Comparison of ENCODE assay signal across 8 cellular contexts in the genomic region with DNA sequence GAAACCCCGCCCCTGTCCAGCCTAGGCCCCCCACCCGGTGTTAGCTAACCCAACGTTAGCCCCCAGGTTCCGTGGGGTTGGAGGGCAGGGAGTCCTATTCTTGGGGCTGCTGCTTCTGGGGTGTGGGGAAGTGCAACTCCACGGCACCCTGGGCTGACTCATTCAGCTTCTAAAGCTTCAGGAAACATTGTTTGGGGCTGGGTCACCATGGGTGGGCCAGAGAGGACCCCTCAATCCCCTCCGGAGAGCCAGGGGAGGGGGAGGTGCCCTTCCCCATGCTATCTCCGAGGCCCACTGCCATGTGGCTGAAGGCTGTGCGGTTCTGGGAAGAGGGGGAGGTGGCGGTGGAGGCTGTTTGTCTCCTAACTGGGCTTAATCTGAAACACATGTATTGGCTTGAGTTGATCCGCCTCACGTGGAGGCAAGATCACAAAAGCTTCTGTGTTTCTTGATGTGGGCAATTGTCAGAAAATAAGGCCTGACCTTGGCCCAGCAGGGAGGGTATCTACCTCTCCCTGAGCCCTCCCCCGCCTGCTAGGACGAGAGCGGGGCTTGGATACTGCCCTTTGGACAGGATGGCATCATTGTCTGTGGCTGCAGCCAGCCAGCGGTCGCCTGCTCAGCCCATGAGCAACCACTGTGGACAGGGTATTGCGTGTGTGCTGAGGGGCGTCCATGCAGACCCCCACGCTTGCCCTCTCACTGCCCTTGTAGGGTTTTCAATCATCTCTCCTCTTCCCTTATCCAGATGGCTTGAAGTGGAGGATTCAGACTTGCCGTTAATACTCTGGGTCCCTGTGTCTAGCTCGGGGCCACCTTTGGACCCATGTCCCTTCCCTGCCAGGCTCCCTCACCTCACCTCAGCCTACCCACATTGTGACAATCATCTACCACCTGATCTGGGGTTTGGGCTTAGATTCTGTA. TPM values are rescaled to one million over a fixed set of nuclear protein-coding genes. Genes with fewer than 3 reads are reported as not detected.
DNase-seq lines count a peak whose midpoint lies in the region; ATAC-seq, FAIRE-seq and TF ChIP-seq lines count a peak whose summit lies in the region.

No MANE protein-coding gene starts in this region.

- H3K27ac ChIP-seq in HepG2 (ENCODE audit: extremely low read length, insufficient read depth, low read length) (peak overlapping the region; percentile 99), thyroid gland (peak overlapping the region; percentile 59 to 76 (median 75))

- no peaks in the 10 kb centered on the region for H4K20me1 ChIP-seq in HepG2 (ENCODE audit: insufficient read depth, low read length)

- 0% methylated on average over 11 of the region's 21 CpGs for WGBS in HepG2 (ENCODE audit: low lambda C conversion rate)
- WGBS in thyroid gland, 2 donors: 70 to 77% methylated on average over 15 to 16 of the region's 21 CpGs

- H3K27me3 ChIP-seq in HepG2 (ENCODE audit: control insufficient read depth in 1 of 2, insufficient read depth in 2 of 2, low read length in 2 of 2): no peaks in the 10 kb centered on the region
- no peaks in the 10 kb centered on the region for H3K27me3 ChIP-seq in thyroid gland

- H3K79me2 ChIP-seq in HepG2 (ENCODE audit: insufficient read depth, low read length): peaks cover 32% of the 10 kb centered on the region

- H3K4me1 ChIP-seq in HepG2 (ENCODE audit: insufficient read depth, low read length) (peaks cover 53% of the 10 kb centered on the region), thyroid gland (peaks cover 0 to 17% of the 10 kb centered on the region in 2 donors)

- in situ Hi-C loops in HepG2 (cut with HindIII; ENCODE audit: extremely low pct_ligation_motif_present, low pct_unique_long_range_greater_than_20kb): no loop called here

- peak; percentile 87 for ATAC-seq in HepG2

- TF ChIP-seq EP300 in HepG2 (IDR thresholded peaks at IDR 0.05; ENCODE audit: low read depth in 2 of 2, low read length in 2 of 2): peak; percentile 84 to 87
- TF ChIP-seq EP300 in HepG2 (CRISPR knock-in tag; IDR thresholded peaks at IDR 0.05; ENCODE audit: borderline replicate concordance): peak; percentile 92

- FAIRE-seq in HepG2 (lab: Jason Lieb, UNC): peak; percentile 76

- peak; percentile 58 for DNase-seq in CD1c-positive myeloid dendritic cell (ENCODE audit: extremely low spot score)
- DNase-seq in NB4 (ENCODE audit: low read depth): peak; percentile 62
- DNase-seq in brain pericyte (ENCODE audit: low read depth, low spot score): peak; percentile 92
- DNase-seq in HepG2 (ENCODE audit: low spot score): peak; percentile 99
- no peak for DNase-seq in thyroid gland
- DNase-seq in NCI-H2029 treated with DMSO at 0.1 percent for 48 hours (lab: John Stamatoyannopoulos, UW): no peak
- DNase-seq in DMS79 (lab: John Stamatoyannopoulos, UW): no peak
- DNase-seq in GM19240 (ENCODE audit: insufficient read length, low spot score): no peak

- H3K36me3 ChIP-seq in HepG2 (replicated peaks in 1 of 2; ENCODE audit: control insufficient read depth in 1 of 2, insufficient read depth in 2 of 2, low read length in 2 of 2) (peaks cover 6 to 7% of the 10 kb centered on the region in 2 experiments; a peak in 4 of 5 replicates), thyroid gland (no peaks in the 10 kb centered on the region)

- POLR2A ChIA-PET in HepG2 (lab: Yijun Ruan, JAX): interaction anchor here (0.6 to 13.7 kb wide), 22 partner anchors 9 to 565 kb away, joined by 3 to 480 read pairs (median 25); partner anchors contain the start of genes PRPF8, RILP, RPA1 and SERPINF2

- no peak overlapping the region for H2AFZ ChIP-seq in HepG2 (ENCODE audit: low read length)

- H3K4me2 ChIP-seq in HepG2 (ENCODE audit: low read depth, low read length): peak overlapping the region; percentile 79

- peak; percentile 43 for TF ChIP-seq RAD21 in HepG2 (CRISPR knock-in tag; IDR thresholded peaks at IDR 0.05)

- CTCF ChIA-PET in HepG2 (lab: Yijun Ruan, JAX; ENCODE audit: low intra/inter-chr PET ratio, low total read pairs): no interaction called here

- TF ChIP-seq POLR2A in NB4 (IDR thresholded peaks at IDR 0.05; ENCODE audit: extremely low read depth, insufficient read length): no peak
- TF ChIP-seq POLR2A in HepG2 (IDR thresholded peaks at IDR 0.05; ENCODE audit: insufficient read depth in 1 of 2, low read depth in 2 of 2, low read length in 2 of 2): peak; percentile 76 to 96
- no peak for TF ChIP-seq POLR2A in thyroid gland (IDR thresholded peaks at IDR 0.05)

- no peak overlapping the region for H3K4me3 ChIP-seq in NB4 (ENCODE audit: low read depth, low read length)
- peak overlapping the region; percentile 86 to 94 (median 88) for H3K4me3 ChIP-seq in HepG2 (replicated peaks in 1 of 3; ENCODE audit: insufficient read depth in 1 of 3, low read depth in 2 of 3, low read length in 3 of 3)
- H3K4me3 ChIP-seq in thyroid gland (replicated peaks in 1 of 3): peak overlapping the region in 1 of 3 donors; percentile 23

- TSS peak; percentile 90 for BruUV-seq in HepG2 (replicated peaks; lab: Mats Ljungman, UMichigan)

- intact Hi-C loops in HepG2 (cut with micrococcal nuclease; ENCODE audit: unreplicated experiment) (loop anchor here (1.0 to 2.0 kb wide), 2 partner anchors 21 to 46 kb away; partner anchors contain the start of gene SERPINF2), thyroid gland (cut with DNase I) (no loop called here)

- no peak for TF ChIP-seq CTCF in NB4 (IDR thresholded peaks at IDR 0.05; ENCODE audit: low read depth, low read length)
- TF ChIP-seq CTCF in HepG2 (CRISPR knock-in tag; IDR thresholded peaks at IDR 0.05): 0 out of 2 replicates have a peak, but pooled peaks have one; percentile 15
- TF ChIP-seq CTCF in thyroid gland (IDR thresholded peaks at IDR 0.05): no peak

- H3K9ac ChIP-seq in HepG2 (ENCODE audit: insufficient read depth, low read depth, low read length): peak overlapping the region; percentile 93

- H3K9me3 ChIP-seq in HepG2 (ENCODE audit: low read length) (no peaks in the 10 kb centered on the region), thyroid gland (no peaks in the 10 kb centered on the region)

RNA-seq across cellular contexts. Expression of gene SERPINF1, which starts 1.3 kb away (rescaled TPM):
- total RNA-seq in HepG2 (2016; rRNA removed; fragmentation: Illumina TruSeq; extraction: Trizol): 418 and 853 TPM in 2 replicates
- 177 and 189 TPM in 2 replicates for total RNA-seq in HepG2 (2016; cell fraction: cytosol; rRNA removed; fragmentation: Illumina TruSeq; extraction: Trizol; ENCODE audit: low read depth)
- total RNA-seq in HepG2 (2016; cell fraction: insoluble cytoplasmic fraction; rRNA removed; fragmentation: Illumina TruSeq; extraction: Trizol): 427 and 844 TPM in 2 replicates
- 209 and 251 TPM in 2 replicates for total RNA-seq in HepG2 (2016; cell fraction: membrane; rRNA removed; fragmentation: Illumina TruSeq; extraction: Trizol)
- total RNA-seq in HepG2 (2016; cell fraction: nucleus; rRNA removed; fragmentation: Illumina TruSeq; extraction: Trizol): 690 and 808 TPM in 2 replicates
- polyA plus RNA-seq in HepG2 (2011; rRNA removed): 2,101 and 2,733 TPM in 2 replicates
- polyA plus RNA-seq in HepG2 (2011; cell fraction: cytosol; rRNA removed): 2,219 and 2,408 TPM in 2 replicates
- 1,095 and 1,323 TPM in 2 replicates for polyA plus RNA-seq in HepG2 (2011; cell fraction: nucleus; rRNA removed)
- 624 and 785 TPM in 2 replicates for polyA plus RNA-seq in HepG2 (2012)
- polyA plus RNA-seq in HepG2 (2016; cell fraction: cytosol; fragmentation: Illumina TruSeq; extraction: Trizol; ENCODE audit: low read depth): 255 and 290 TPM in 2 replicates
- 625 and 642 TPM in 2 replicates for polyA plus RNA-seq in HepG2 (2016; cell fraction: insoluble cytoplasmic fraction; fragmentation: Illumina TruSeq; extraction: Trizol; ENCODE audit: low read depth)
- polyA plus RNA-seq in HepG2 (2016; cell fraction: membrane; fragmentation: Illumina TruSeq; extraction: Trizol; ENCODE audit: low read depth): 280 and 299 TPM in 2 replicates
- polyA plus RNA-seq in HepG2 (2016; cell fraction: nucleus; fragmentation: Illumina TruSeq; extraction: Trizol; ENCODE audit: insufficient read depth, low read depth): 1,428 and 1,667 TPM in 2 replicates
- polyA minus RNA-seq in HepG2 (2011; rRNA and poly(A)+ RNA removed; ENCODE audit: low replicate concordance): 1.4 and 887 TPM in 2 replicates
- 345 and 528 TPM in 2 replicates for polyA minus RNA-seq in HepG2 (2011; cell fraction: cytosol; rRNA and poly(A)+ RNA removed)
- 167 and 268 TPM in 2 replicates for polyA minus RNA-seq in HepG2 (2011; cell fraction: nucleus; rRNA and poly(A)+ RNA removed)
- total RNA-seq in thyroid gland: 1,000 to 10,000 TPM in 1 of 4 donors, 100 to 1,000 TPM in 3; 289 to 1,632 (median 420) TPM

RNA-seq across cellular contexts. Expression of gene SERPINF2, which starts 20.5 kb away (rescaled TPM):
- total RNA-seq in HepG2 (2016; rRNA removed; fragmentation: Illumina TruSeq; extraction: Trizol) (123 and 309 TPM in 2 replicates), thyroid gland (1 to 10 TPM; 4.3 to 9.7 (median 7.1) TPM)
- total RNA-seq in HepG2 (2016; cell fraction: cytosol; rRNA removed; fragmentation: Illumina TruSeq; extraction: Trizol; ENCODE audit: low read depth): 43.1 and 45.3 TPM in 2 replicates
- total RNA-seq in HepG2 (2016; cell fraction: insoluble cytoplasmic fraction; rRNA removed; fragmentation: Illumina TruSeq; extraction: Trizol): 113 and 316 TPM in 2 replicates
- 90.4 and 105 TPM in 2 replicates for total RNA-seq in HepG2 (2016; cell fraction: membrane; rRNA removed; fragmentation: Illumina TruSeq; extraction: Trizol)
- 243 and 286 TPM in 2 replicates for total RNA-seq in HepG2 (2016; cell fraction: nucleus; rRNA removed; fragmentation: Illumina TruSeq; extraction: Trizol)
- polyA plus RNA-seq in HepG2 (2011; rRNA removed): 548 and 871 TPM in 2 replicates
- 573 and 676 TPM in 2 replicates for polyA plus RNA-seq in HepG2 (2011; cell fraction: cytosol; rRNA removed)
- polyA plus RNA-seq in HepG2 (2011; cell fraction: nucleus; rRNA removed): 1,260 and 1,369 TPM in 2 replicates
- polyA plus RNA-seq in HepG2 (2012): 401 and 511 TPM in 2 replicates
- 58.6 and 61.9 TPM in 2 replicates for polyA plus RNA-seq in HepG2 (2016; cell fraction: cytosol; fragmentation: Illumina TruSeq; extraction: Trizol; ENCODE audit: low read depth)
- polyA plus RNA-seq in HepG2 (2016; cell fraction: insoluble cytoplasmic fraction; fragmentation: Illumina TruSeq; extraction: Trizol; ENCODE audit: low read depth): 142 and 163 TPM in 2 replicates
- polyA plus RNA-seq in HepG2 (2016; cell fraction: membrane; fragmentation: Illumina TruSeq; extraction: Trizol; ENCODE audit: low read depth): 96.0 and 97.4 TPM in 2 replicates
- 572 and 581 TPM in 2 replicates for polyA plus RNA-seq in HepG2 (2016; cell fraction: nucleus; fragmentation: Illumina TruSeq; extraction: Trizol; ENCODE audit: insufficient read depth, low read depth)
- 1.3 and 600 TPM in 2 replicates for polyA minus RNA-seq in HepG2 (2011; rRNA and poly(A)+ RNA removed; ENCODE audit: low replicate concordance)
- 283 and 408 TPM in 2 replicates for polyA minus RNA-seq in HepG2 (2011; cell fraction: cytosol; rRNA and poly(A)+ RNA removed)
- 211 and 291 TPM in 2 replicates for polyA minus RNA-seq in HepG2 (2011; cell fraction: nucleus; rRNA and poly(A)+ RNA removed)

RNA-seq across cellular contexts. Expression of gene WDR81, which starts 38.7 kb away (rescaled TPM):
- 12.5 and 16.7 TPM in 2 replicates for total RNA-seq in HepG2 (2016; rRNA removed; fragmentation: Illumina TruSeq; extraction: Trizol)
- 3.6 and 3.9 TPM in 2 replicates for total RNA-seq in HepG2 (2016; cell fraction: cytosol; rRNA removed; fragmentation: Illumina TruSeq; extraction: Trizol; ENCODE audit: low read depth)
- 9.9 and 18.3 TPM in 2 replicates for total RNA-seq in HepG2 (2016; cell fraction: insoluble cytoplasmic fraction; rRNA removed; fragmentation: Illumina TruSeq; extraction: Trizol)
- total RNA-seq in HepG2 (2016; cell fraction: membrane; rRNA removed; fragmentation: Illumina TruSeq; extraction: Trizol): 5.3 and 6.1 TPM in 2 replicates
- 16.0 and 19.6 TPM in 2 replicates for total RNA-seq in HepG2 (2016; cell fraction: nucleus; rRNA removed; fragmentation: Illumina TruSeq; extraction: Trizol)
- 9.1 and 15.1 TPM in 2 replicates for polyA plus RNA-seq in HepG2 (2011; rRNA removed)
- polyA plus RNA-seq in HepG2 (2011; cell fraction: cytosol; rRNA removed): 6.4 and 10.5 TPM in 2 replicates
- polyA plus RNA-seq in HepG2 (2011; cell fraction: nucleus; rRNA removed): 60.8 and 75.3 TPM in 2 replicates
- polyA plus RNA-seq in HepG2 (2012): 8.5 and 12.5 TPM in 2 replicates
- polyA plus RNA-seq in HepG2 (2016; cell fraction: cytosol; fragmentation: Illumina TruSeq; extraction: Trizol; ENCODE audit: low read depth): 1.8 and 2.2 TPM in 2 replicates
- polyA plus RNA-seq in HepG2 (2016; cell fraction: insoluble cytoplasmic fraction; fragmentation: Illumina TruSeq; extraction: Trizol; ENCODE audit: low read depth): 10.4 and 13.7 TPM in 2 replicates
- 3.1 and 3.3 TPM in 2 replicates for polyA plus RNA-seq in HepG2 (2016; cell fraction: membrane; fragmentation: Illumina TruSeq; extraction: Trizol; ENCODE audit: low read depth)
- polyA plus RNA-seq in HepG2 (2016; cell fraction: nucleus; fragmentation: Illumina TruSeq; extraction: Trizol; ENCODE audit: insufficient read depth, low read depth): 42.6 and 43.3 TPM in 2 replicates
- 15.7 and 46.8 TPM in 2 replicates for polyA minus RNA-seq in HepG2 (2011; rRNA and poly(A)+ RNA removed; ENCODE audit: low replicate concordance)
- polyA minus RNA-seq in HepG2 (2011; cell fraction: cytosol; rRNA and poly(A)+ RNA removed): 13.4 and 15.0 TPM in 2 replicates
- 18.0 and 22.3 TPM in 2 replicates for polyA minus RNA-seq in HepG2 (2011; cell fraction: nucleus; rRNA and poly(A)+ RNA removed)
- 10 to 100 TPM; 25.6 to 31.0 (median 30.3) TPM for total RNA-seq in thyroid gland

RNA-seq across cellular contexts. Expression of gene TLCD2, which starts 53.0 kb away (rescaled TPM):
- total RNA-seq in HepG2 (2016; rRNA removed; fragmentation: Illumina TruSeq; extraction: Trizol) (0.84 and 1.1 TPM in 2 replicates), thyroid gland (1 to 10 TPM; 1.7 to 5.6 (median 3.7) TPM)
- 0.26 and 0.40 TPM in 2 replicates for total RNA-seq in HepG2 (2016; cell fraction: cytosol; rRNA removed; fragmentation: Illumina TruSeq; extraction: Trizol; ENCODE audit: low read depth)
- total RNA-seq in HepG2 (2016; cell fraction: insoluble cytoplasmic fraction; rRNA removed; fragmentation: Illumina TruSeq; extraction: Trizol): 0.92 and 1.3 TPM in 2 replicates
- 0.86 and 1.1 TPM in 2 replicates for total RNA-seq in HepG2 (2016; cell fraction: membrane; rRNA removed; fragmentation: Illumina TruSeq; extraction: Trizol)
- total RNA-seq in HepG2 (2016; cell fraction: nucleus; rRNA removed; fragmentation: Illumina TruSeq; extraction: Trizol): 0.84 and 0.94 TPM in 2 replicates
- polyA plus RNA-seq in HepG2 (2011; rRNA removed): 0.90 and 1.2 TPM in 2 replicates
- 0.56 and 0.73 TPM in 2 replicates for polyA plus RNA-seq in HepG2 (2011; cell fraction: cytosol; rRNA removed)
- polyA plus RNA-seq in HepG2 (2011; cell fraction: nucleus; rRNA removed): 0.92 and 1.4 TPM in 2 replicates
- polyA plus RNA-seq in HepG2 (2012): 0.78 and 1.3 TPM in 2 replicates
- polyA plus RNA-seq in HepG2 (2016; cell fraction: cytosol; fragmentation: Illumina TruSeq; extraction: Trizol; ENCODE audit: low read depth): 0.23 and 0.25 TPM in 2 replicates
- 0.71 and 0.74 TPM in 2 replicates for polyA plus RNA-seq in HepG2 (2016; cell fraction: insoluble cytoplasmic fraction; fragmentation: Illumina TruSeq; extraction: Trizol; ENCODE audit: low read depth)
- 0.47 and 0.49 TPM in 2 replicates for polyA plus RNA-seq in HepG2 (2016; cell fraction: membrane; fragmentation: Illumina TruSeq; extraction: Trizol; ENCODE audit: low read depth)
- polyA plus RNA-seq in HepG2 (2016; cell fraction: nucleus; fragmentation: Illumina TruSeq; extraction: Trizol; ENCODE audit: insufficient read depth, low read depth): 1.4 and 1.5 TPM in 2 replicates
- 1.6 and 2.6 TPM in 2 replicates for polyA minus RNA-seq in HepG2 (2011; rRNA and poly(A)+ RNA removed; ENCODE audit: low replicate concordance)
- polyA minus RNA-seq in HepG2 (2011; cell fraction: cytosol; rRNA and poly(A)+ RNA removed): 0.53 and 1.3 TPM in 2 replicates
- 1.3 and 1.6 TPM in 2 replicates for polyA minus RNA-seq in HepG2 (2011; cell fraction: nucleus; rRNA and poly(A)+ RNA removed)

Comparison
In these comparisons a context has a peak if more than half of its experiments do, and no peak if none do; other contexts are left out.
1. DNase-seq: peak in CD1c-positive myeloid dendritic cell (single experiment), NB4 (single experiment), brain pericyte (single experiment) and HepG2 (single experiment); none in thyroid gland (0 of 2), NCI-H2029 treated with DMSO at 0.1 percent for 48 hours (single experiment), DMS79 (single experiment) and GM19240 (single experiment).
2. POLR2A ChIP-seq: peak in HepG2 (2 of 2); none in NB4 (single experiment) and thyroid gland (0 of 2).
3. RNA of gene SERPINF2, which starts 20.5 kb away (total RNA-seq): 43.1 to 316 TPM in HepG2; 4.3 to 9.7 TPM in thyroid gland; every median in the first group is over 4 times any median in the second.